Comparison of ENCODE assay signal across 1 cellular context in the genomic region with DNA sequence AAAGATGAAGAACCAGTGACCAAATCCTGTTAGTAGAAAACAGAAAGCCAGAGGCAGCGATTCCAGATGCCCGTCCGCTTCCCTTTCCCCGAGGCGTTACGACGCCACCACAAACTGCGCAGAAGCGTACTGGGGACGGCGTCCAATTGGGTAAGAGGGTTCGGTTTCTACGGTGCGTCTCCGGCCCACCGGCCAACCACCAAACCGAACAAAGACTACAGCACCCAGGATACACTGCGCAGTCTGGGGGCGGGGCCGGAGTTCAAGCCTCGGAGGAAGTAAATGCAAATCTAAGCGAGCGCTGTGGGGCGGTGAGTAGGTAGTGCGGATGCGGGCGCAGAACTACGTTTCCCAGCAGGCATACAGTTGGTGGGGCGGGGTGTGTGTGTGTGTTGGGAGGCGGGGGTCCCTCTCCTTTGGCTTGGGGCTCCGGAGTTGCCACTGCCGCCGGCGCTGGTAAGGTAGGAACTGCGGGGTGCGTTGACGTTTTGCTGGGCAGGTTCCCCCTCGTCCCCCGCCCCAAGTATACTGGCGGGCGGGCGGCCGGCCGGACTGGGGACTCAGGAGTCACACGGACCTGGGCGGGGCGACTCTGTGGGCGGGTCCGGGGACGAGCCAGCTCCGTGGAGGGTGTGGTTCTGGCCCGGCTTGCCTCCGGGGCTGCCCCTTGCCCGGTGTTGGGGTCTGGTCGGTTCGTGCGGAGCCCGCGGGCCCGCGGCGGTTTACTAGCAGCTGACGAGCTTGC.
A peak's percentile ranks its signal among the peaks of the same experiment; 100 is the strongest.
TF ChIP-seq lines count a peak whose summit lies in the region.

A gene with protein sequence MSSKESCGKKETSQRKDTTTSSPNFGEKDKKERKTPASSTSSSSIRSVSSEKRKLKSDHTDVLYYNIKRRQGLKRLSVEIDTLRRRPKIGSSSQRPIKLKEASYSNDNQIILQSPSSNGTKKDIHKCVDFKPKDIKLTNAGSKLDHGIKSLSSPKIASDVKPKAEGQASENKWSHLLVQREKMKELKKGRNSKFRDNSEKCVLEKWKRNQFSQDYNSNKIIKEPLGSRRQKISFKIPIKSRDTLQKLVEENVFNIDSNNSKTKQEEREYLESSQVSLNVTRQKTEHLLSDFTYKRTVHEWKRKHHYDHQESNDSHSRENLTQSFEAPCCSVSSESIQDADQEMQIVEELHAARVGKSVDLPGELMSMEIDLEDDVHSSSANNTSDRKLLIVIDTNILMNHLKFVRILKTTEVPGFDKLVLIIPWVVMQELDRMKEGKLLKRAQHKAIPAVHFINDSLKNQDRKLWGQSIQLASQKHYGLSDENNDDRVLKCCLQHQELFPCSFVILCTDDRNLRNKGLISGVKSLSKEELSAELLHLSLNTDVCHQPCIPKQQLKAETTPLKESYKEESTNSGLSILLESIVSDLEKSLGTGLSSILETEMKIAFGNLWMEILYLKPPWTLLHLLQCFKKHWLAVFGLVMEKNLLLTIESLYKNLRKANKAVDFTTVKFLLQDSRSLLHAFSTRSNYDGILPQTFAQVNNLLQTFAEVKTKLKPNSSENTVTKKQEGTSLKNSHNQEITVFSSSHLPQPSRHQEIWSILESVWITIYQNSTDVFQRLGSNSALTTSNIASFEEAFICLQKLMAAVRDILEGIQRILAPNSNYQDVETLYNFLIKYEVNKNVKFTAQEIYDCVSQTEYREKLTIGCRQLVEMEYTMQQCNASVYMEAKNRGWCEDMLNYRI (plus strand): TSS at position 314 of the 745 bp plus-strand sequence. CDS start 3,675 bp downstream, outside the sequence.
A gene with protein sequence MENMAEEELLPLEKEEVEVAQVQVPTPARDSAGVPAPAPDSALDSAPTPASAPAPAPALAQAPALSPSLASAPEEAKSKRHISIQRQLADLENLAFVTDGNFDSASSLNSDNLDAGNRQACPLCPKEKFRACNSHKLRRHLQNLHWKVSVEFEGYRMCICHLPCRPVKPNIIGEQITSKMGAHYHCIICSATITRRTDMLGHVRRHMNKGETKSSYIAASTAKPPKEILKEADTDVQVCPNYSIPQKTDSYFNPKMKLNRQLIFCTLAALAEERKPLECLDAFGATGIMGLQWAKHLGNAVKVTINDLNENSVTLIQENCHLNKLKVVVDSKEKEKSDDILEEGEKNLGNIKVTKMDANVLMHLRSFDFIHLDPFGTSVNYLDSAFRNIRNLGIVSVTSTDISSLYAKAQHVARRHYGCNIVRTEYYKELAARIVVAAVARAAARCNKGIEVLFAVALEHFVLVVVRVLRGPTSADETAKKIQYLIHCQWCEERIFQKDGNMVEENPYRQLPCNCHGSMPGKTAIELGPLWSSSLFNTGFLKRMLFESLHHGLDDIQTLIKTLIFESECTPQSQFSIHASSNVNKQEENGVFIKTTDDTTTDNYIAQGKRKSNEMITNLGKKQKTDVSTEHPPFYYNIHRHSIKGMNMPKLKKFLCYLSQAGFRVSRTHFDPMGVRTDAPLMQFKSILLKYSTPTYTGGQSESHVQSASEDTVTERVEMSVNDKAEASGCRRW (minus strand): TSS at position 100 of the 745 bp plus-strand sequence. CDS start 241 bp downstream, outside the sequence.

TF ChIP-seq in K562, 482 proteins besides CTCF, POLR2A, EP300 and RAD21 (continued from another document and continues in another):
- TF ChIP-seq SMARCC2 (IDR thresholded peaks at IDR 0.05; ENCODE audit: low read depth) (no peak), STAT5A (IDR thresholded peaks at IDR 0.05; ENCODE audit: borderline replicate concordance, low read length) (no peak), SPI1 (IDR thresholded peaks at IDR 0.05; ENCODE audit: borderline replicate concordance, low read depth, low read length) (peak; percentile 72), RFX1 (IDR thresholded peaks at IDR 0.05) (peak; percentile 69), ZNF232 (CRISPR knock-in tag; IDR thresholded peaks at IDR 0.05) (no peak), CXXC5 (CRISPR knock-in tag; IDR thresholded peaks at IDR 0.05) (peak; percentile 90), ZNF639 (CRISPR knock-in tag; conservative IDR thresholded peaks at IDR 0.05 in 1 of 2, IDR thresholded peaks at IDR 0.05 in 1 of 2) (peak in 1 of 2 experiments; percentile 92; a peak in 2 of 4 replicates), COPS2 (conservative IDR thresholded peaks at IDR 0.05) (no peak), TCF15 (CRISPR knock-in tag; IDR thresholded peaks at IDR 0.05) (no peak), CBFA2T2 (conservative IDR thresholded peaks at IDR 0.05) (no peak), GABPB2 (CRISPR knock-in tag; conservative IDR thresholded peaks at IDR 0.05) (0 out of 2 replicates have a peak, but pooled peaks have one; percentile 42), EP400 (IDR thresholded peaks at IDR 0.05) (peak; percentile 67), ZNF121 (CRISPR knock-in tag; conservative IDR thresholded peaks at IDR 0.05) (no peak), ZNF785 (CRISPR knock-in tag; IDR thresholded peaks at IDR 0.05) (no peak), NR4A1 (CRISPR knock-in tag; IDR thresholded peaks at IDR 0.05) (no peak), NR4A1 (tag; IDR thresholded peaks at IDR 0.05) (no peak), CBX3 (IDR thresholded peaks at IDR 0.05; ENCODE audit: borderline replicate concordance in 1 of 2, low read length in 2 of 2) (peak in 1 of 2 experiments; percentile 50; a peak in 1 of 3 replicates), ZBTB17 (CRISPR knock-in tag; IDR thresholded peaks at IDR 0.05) (peak; percentile 65; the same call in 1 of the 2 replicates), BDP1 (IDR thresholded peaks at IDR 0.05; ENCODE audit: insufficient read depth, insufficient read length) (no peak), SIRT6 (IDR thresholded peaks at IDR 0.05; ENCODE audit: low read depth, low read length) (no peak), RUNX1 (IDR thresholded peaks at IDR 0.05; ENCODE audit: low read depth) (no peak), SNRNP70 (optimal IDR thresholded peaks at IDR 0.05; ENCODE audit: low read depth, low read length) (no peak), ZNF384 (IDR thresholded peaks at IDR 0.05; ENCODE audit: low read depth, low read length) (no peak), ZBTB7A (IDR thresholded peaks at IDR 0.05; ENCODE audit: borderline replicate concordance, control insufficient read depth, low read depth, low read length) (peak; percentile 61; the same call in 1 of the 2 replicates), SMARCE1 (IDR thresholded peaks at IDR 0.05) (0 out of 2 replicates have a peak, but pooled peaks have one; percentile 7), NFYB (IDR thresholded peaks at IDR 0.05; ENCODE audit: extremely low read depth, insufficient read length) (peak; percentile 66), TEAD4 (IDR thresholded peaks at IDR 0.05; ENCODE audit: low read length) (0 out of 2 replicates have a peak, but pooled peaks have one; percentile 19), TEAD4 (CRISPR knock-in tag; IDR thresholded peaks at IDR 0.05; ENCODE audit: borderline replicate concordance) (no peak), CREM (IDR thresholded peaks at IDR 0.05; ENCODE audit: low read depth) (peak; percentile 87), GABPA (tag; conservative IDR thresholded peaks at IDR 0.05; ENCODE audit: low read depth) (peak; percentile 96), YY1 (IDR thresholded peaks at IDR 0.05; ENCODE audit: borderline replicate concordance in 1 of 3, control insufficient read depth in 1 of 3, extremely low read depth in 1 of 3, insufficient read depth in 3 of 3, insufficient read length in 1 of 3, insufficient replicate concordance in 2 of 3, low read depth in 1 of 3, low read length in 2 of 3) (peak in 2 of 3 experiments; percentile 38 to 41), PHF20 (IDR thresholded peaks at IDR 0.05; ENCODE audit: partially characterized antibody) (no peak), FOXA3 (CRISPR knock-in tag; conservative IDR thresholded peaks at IDR 0.05 in 1 of 2, IDR thresholded peaks at IDR 0.05 in 1 of 2) (no peak), PYGO2 (tag; IDR thresholded peaks at IDR 0.05) (no peak), ZNF764 (CRISPR knock-in tag; IDR thresholded peaks at IDR 0.05; ENCODE audit: low read depth) (no peak), ETV5 (CRISPR knock-in tag; IDR thresholded peaks at IDR 0.05; ENCODE audit: low read depth) (peak; percentile 48; the same call in 1 of the 2 replicates), BRD9 (IDR thresholded peaks at IDR 0.05; ENCODE audit: low read depth, partially characterized antibody) (peak; percentile 28), ZNF146 (CRISPR knock-in tag; IDR thresholded peaks at IDR 0.05; ENCODE audit: unreplicated experiment) (no peak), TRIM28 (IDR thresholded peaks at IDR 0.05) (no peak), MBD2 (IDR thresholded peaks at IDR 0.05; ENCODE audit: borderline replicate concordance, low read depth) (peak; percentile 82; the same call in 1 of the 2 replicates), ZBTB2 (IDR thresholded peaks at IDR 0.05) (no peak), ELF1 (tag; IDR thresholded peaks at IDR 0.05) (peak; percentile 92), NCOA2 (IDR thresholded peaks at IDR 0.05; ENCODE audit: partially characterized antibody in 2 of 2) (no peak), KLF6 (CRISPR knock-in tag; IDR thresholded peaks at IDR 0.05; ENCODE audit: borderline replicate concordance) (peak; percentile 72; the same call in 1 of the 2 replicates), KDM1A (IDR thresholded peaks at IDR 0.05) (no peak), TOE1 (IDR thresholded peaks at IDR 0.05; ENCODE audit: borderline replicate concordance) (peak; percentile 83), TOE1 (CRISPR knock-in tag; IDR thresholded peaks at IDR 0.05; ENCODE audit: borderline replicate concordance, low read depth) (no peak), ZNF717 (CRISPR knock-in tag; IDR thresholded peaks at IDR 0.05) (no peak), SMARCA5 (IDR thresholded peaks at IDR 0.05) (no peak), NR2C1 (IDR thresholded peaks at IDR 0.05) (peak; percentile 98), NR2C1 (tag; IDR thresholded peaks at IDR 0.05) (peak; percentile 99)
- TF ChIP-seq, protein P1, sequence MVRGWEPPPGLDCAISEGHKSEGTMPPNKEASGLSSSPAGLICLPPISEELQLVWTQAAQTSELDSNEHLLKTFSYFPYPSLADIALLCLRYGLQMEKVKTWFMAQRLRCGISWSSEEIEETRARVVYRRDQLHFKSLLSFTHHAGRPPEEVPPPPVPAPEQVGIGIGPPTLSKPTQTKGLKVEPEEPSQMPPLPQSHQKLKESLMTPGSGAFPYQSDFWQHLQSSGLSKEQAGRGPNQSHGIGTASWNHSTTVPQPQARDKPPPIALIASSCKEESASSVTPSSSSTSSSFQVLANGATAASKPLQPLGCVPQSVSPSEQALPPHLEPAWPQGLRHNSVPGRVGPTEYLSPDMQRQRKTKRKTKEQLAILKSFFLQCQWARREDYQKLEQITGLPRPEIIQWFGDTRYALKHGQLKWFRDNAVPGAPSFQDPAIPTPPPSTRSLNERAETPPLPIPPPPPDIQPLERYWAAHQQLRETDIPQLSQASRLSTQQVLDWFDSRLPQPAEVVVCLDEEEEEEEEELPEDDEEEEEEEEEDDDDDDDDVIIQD (CRISPR knock-in tag; IDR thresholded peaks at IDR 0.05) = no peak
- TF ChIP-seq, protein P2, sequence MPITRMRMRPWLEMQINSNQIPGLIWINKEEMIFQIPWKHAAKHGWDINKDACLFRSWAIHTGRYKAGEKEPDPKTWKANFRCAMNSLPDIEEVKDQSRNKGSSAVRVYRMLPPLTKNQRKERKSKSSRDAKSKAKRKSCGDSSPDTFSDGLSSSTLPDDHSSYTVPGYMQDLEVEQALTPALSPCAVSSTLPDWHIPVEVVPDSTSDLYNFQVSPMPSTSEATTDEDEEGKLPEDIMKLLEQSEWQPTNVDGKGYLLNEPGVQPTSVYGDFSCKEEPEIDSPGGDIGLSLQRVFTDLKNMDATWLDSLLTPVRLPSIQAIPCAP (CRISPR knock-in tag; IDR thresholded peaks at IDR 0.05; ENCODE audit: borderline replicate concordance) = no peak
- TF ChIP-seq, protein P3, sequence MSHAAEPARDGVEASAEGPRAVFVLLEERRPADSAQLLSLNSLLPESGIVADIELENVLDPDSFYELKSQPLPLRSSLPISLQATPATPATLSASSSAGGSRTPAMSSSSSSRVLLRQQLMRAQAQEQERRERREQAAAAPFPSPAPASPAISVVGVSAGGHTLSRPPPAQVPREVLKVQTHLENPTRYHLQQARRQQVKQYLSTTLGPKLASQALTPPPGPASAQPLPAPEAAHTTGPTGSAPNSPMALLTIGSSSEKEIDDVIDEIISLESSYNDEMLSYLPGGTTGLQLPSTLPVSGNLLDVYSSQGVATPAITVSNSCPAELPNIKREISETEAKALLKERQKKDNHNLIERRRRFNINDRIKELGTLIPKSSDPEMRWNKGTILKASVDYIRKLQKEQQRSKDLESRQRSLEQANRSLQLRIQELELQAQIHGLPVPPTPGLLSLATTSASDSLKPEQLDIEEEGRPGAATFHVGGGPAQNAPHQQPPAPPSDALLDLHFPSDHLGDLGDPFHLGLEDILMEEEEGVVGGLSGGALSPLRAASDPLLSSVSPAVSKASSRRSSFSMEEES (CRISPR knock-in tag; IDR thresholded peaks at IDR 0.05) = no peak
- TF ChIP-seq, protein P4, sequence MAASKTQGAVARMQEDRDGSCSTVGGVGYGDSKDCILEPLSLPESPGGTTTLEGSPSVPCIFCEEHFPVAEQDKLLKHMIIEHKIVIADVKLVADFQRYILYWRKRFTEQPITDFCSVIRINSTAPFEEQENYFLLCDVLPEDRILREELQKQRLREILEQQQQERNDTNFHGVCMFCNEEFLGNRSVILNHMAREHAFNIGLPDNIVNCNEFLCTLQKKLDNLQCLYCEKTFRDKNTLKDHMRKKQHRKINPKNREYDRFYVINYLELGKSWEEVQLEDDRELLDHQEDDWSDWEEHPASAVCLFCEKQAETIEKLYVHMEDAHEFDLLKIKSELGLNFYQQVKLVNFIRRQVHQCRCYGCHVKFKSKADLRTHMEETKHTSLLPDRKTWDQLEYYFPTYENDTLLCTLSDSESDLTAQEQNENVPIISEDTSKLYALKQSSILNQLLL (CRISPR knock-in tag; IDR thresholded peaks at IDR 0.05; ENCODE audit: borderline replicate concordance) = no peak
